ENCODE assay signal across 8 cellular contexts in the genomic region with DNA sequence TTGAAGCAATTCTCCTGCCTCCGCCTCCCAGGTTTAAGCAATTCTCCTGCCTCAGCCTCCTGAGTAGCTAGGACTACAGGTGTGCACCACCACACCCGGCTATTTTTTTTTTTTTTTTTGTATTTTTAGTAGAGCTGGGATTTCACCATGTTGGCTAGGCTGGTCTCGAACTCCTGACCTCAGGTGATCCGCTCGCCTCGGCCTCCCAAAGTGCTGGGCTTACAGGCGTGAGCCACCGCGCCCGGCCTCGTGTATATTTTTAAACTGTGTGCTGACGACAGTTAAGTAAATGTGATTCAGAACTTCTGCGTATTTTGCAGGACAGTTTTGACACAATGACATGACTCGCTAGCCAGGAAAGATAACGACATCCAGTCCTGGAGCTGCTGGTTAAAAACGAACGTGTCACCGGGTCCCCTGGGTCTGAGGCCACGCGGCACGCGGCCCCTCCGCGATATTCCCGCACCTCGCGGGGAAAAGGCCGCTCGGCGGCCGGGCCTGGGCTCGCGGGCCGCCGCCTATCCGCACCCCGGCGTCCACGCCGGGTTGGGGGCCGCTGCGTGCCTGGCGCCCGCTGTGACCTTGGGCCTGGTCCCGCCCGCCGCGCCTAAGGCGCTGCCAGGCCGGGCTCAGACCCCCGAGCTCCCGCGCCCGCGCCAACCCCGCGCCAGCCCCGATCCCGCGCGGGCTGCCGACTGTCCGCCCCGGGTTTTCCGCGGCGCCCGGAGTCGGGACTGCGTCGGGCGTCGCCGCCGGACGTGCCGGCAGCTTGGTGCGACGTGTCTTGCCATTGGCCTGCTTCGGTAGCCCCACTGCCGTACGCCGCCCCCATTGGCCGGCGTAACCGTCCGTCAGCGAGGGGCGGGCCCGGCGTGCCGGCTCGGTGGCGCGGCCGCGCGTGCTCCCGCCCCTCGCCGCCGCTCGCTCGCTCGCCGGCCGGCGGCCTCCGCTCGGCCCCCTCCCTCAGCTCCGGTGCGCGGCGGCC. TPM values are rescaled to one million over a fixed set of nuclear protein-coding genes. Genes with fewer than 3 reads are reported as not detected.
DNase-seq lines count a peak whose midpoint lies in the region; ATAC-seq lines count a peak whose summit lies in the region.

FOXK2 (plus strand) TSS at position 907 of the 985 bp plus-strand sequence. CDS start 157 bp downstream, outside the sequence.

- H3K4me3 ChIP-seq in HUES64 (ENCODE audit: low read length) = peak within 1 kb of the TSS; percentile 72

- no peaks in the 10 kb centered on the region for H3K4me1 ChIP-seq in HUES64 (ENCODE audit: insufficient read depth, low read length)

- H3K27me3 ChIP-seq in HUES64 (ENCODE audit: insufficient read depth, low read length) = no peaks in the 10 kb centered on the region

- WGBS in HUES64 = 4% methylated on average over 113 of the region's 114 CpGs

- H3K27ac ChIP-seq in HUES64 (ENCODE audit: low read depth, low read length) = peak within 1 kb of the TSS; percentile 33; the same call in 1 of the 2 replicates

- peak within 1 kb of the TSS; percentile 87 for H3K9ac ChIP-seq in HUES64 (ENCODE audit: low read depth, low read length)

- no peaks in the 10 kb centered on the region for H3K36me3 ChIP-seq in HUES64 (ENCODE audit: insufficient read depth, low read length)

- DNase-seq in D341Med (ENCODE audit: low spot score) (peak; percentile 100), OCI-M2 (lab: John Stamatoyannopoulos, UW; ENCODE audit: unreplicated experiment) (peak; percentile 32), activated T-cell treated with anti-CD3 and anti-CD28 coated beads for 24 hours (ENCODE audit: low read depth) (peak; percentile 91), epidermal melanocyte (ENCODE audit: insufficient read length, low spot score) (peak; percentile 98), middle frontal gyrus (ENCODE audit: extremely low spot score, low spot score) (peak; percentile 89)
- peak; percentile 92 to 94 for DNase-seq in stimulated activated CD8-positive, alpha-beta memory T cell treated with anti-CD3 and anti-CD28 coated beads, Interleukin-15, amount 100 ng/mL, for 48 hours (ENCODE audit: low read depth in 2 of 2)

- peak; percentile 91 for ATAC-seq in GM21423 (IDR thresholded peaks at IDR 0.05; ENCODE audit: unreplicated experiment)

- no peaks in the 10 kb centered on the region for H3K9me3 ChIP-seq in HUES64 (ENCODE audit: insufficient read depth, low read depth, low read length)

RNA-seq across cellular contexts. Expression of gene FOXK2, which starts in this region (rescaled TPM):
- polyA plus RNA-seq in HUES64 (2013, experiment 1 of 2) = 37.5 TPM
- polyA plus RNA-seq in HUES64 (2013, experiment 2 of 2) = 48.9 TPM

Comparison
In these comparisons a context has a peak if more than half of its experiments do, and no peak if none do; other contexts are left out.
1. Peak in every context shown above with its lines: DNase-seq, ATAC-seq, H3K4me3 ChIP-seq and H3K27ac ChIP-seq.
2. DNase-seq: peak in every context shown above with its lines; median percentile 100 in D341Med; 98 in epidermal melanocyte; 93 in stimulated activated CD8-positive, alpha-beta memory T cell treated with anti-CD3 and anti-CD28 coated beads, Interleukin-15, amount 100 ng/mL, for 48 hours; 91 in activated T-cell treated with anti-CD3 and anti-CD28 coated beads for 24 hours; 89 in middle frontal gyrus; 32 in OCI-M2.